8 cellular contexts compared by ENCODE assay signal in genomic region chr18:21598726-21599584, GRCh38. TPM values are rescaled to one million over a fixed set of nuclear protein-coding genes. Genes with fewer than 3 reads are reported as not detected.
DNase-seq lines count a peak whose midpoint lies in the region; ATAC-seq and TF ChIP-seq lines count a peak whose summit lies in the region.

No MANE protein-coding gene starts in this region.

- H3K27ac ChIP-seq in OCI-LY7 (ENCODE audit: low read depth, low read length, poor library complexity, severe bottlenecking) (peak overlapping the region; percentile 92), neutrophil (peak overlapping the region; percentile 95)

- peaks cover 28% of the 10 kb centered on the region for H3K4me1 ChIP-seq in OCI-LY7 (ENCODE audit: insufficient read depth, low read length, poor library complexity, severe bottlenecking)
- peaks cover 5% of the 10 kb centered on the region for H3K4me1 ChIP-seq in endocrine pancreas (ENCODE audit: control insufficient read depth, insufficient read depth, low read length)
- peaks cover 32 to 43% of the 10 kb centered on the region in 2 experiments for H3K4me1 ChIP-seq in neutrophil (ENCODE audit: control insufficient read depth in 1 of 2, insufficient read depth in 1 of 2, low read depth in 1 of 2, low read length in 1 of 2)

- peak overlapping the region; percentile 45; the same call in 1 of the 2 replicates for H2AFZ ChIP-seq in OCI-LY7 (ENCODE audit: low read length)

- H3K79me2 ChIP-seq in OCI-LY7 (ENCODE audit: insufficient read depth, low read depth, low read length): peaks cover 59% of the 10 kb centered on the region

- H3K9me3 ChIP-seq in OCI-LY7 (ENCODE audit: low read length) (peaks cover 5% of the 10 kb centered on the region; the same call in 1 of the 2 replicates), endocrine pancreas (ENCODE audit: control insufficient read depth, low read length) (no peaks in the 10 kb centered on the region), neutrophil (no peaks in the 10 kb centered on the region)

- no peak for TF ChIP-seq CTCF in OCI-LY7 (conservative IDR thresholded peaks at IDR 0.05; ENCODE audit: low read length)
- no peak for TF ChIP-seq CTCF in neutrophil (IDR thresholded peaks at IDR 0.05)

- H3K27me3 ChIP-seq in endocrine pancreas (ENCODE audit: control insufficient read depth, insufficient read depth, low read length) (no peaks in the 10 kb centered on the region), neutrophil (no peaks in the 10 kb centered on the region)

- H3K36me3 ChIP-seq in OCI-LY7 (ENCODE audit: insufficient read depth, low read length) (peaks cover 28% of the 10 kb centered on the region), endocrine pancreas (ENCODE audit: control insufficient read depth, insufficient read depth, low read length) (no peaks in the 10 kb centered on the region), neutrophil (no peaks in the 10 kb centered on the region)

- peak; percentile 26 for DNase-seq in NCI-H82 (lab: John Stamatoyannopoulos, UW)
- no peak for DNase-seq in NCI-H82 treated with DMSO at 0.1 percent for 48 hours (lab: John Stamatoyannopoulos, UW; ENCODE audit: unreplicated experiment)
- peak; percentile 67 for DNase-seq in OCI-LY7 (ENCODE audit: low spot score)

- peak overlapping the region; percentile 81 for H3K4me2 ChIP-seq in OCI-LY7 (ENCODE audit: low read length)

- H3K4me3 ChIP-seq in OCI-LY7 (ENCODE audit: low read depth, low read length, poor library complexity, severe bottlenecking) (peak overlapping the region; percentile 87), endocrine pancreas (ENCODE audit: control insufficient read depth, insufficient read depth, low read length) (peak overlapping the region; percentile 97), neutrophil (ENCODE audit: low read depth in 1 of 2, low read length in 1 of 2) (peak overlapping the region; percentile 87 to 88)

- intact Hi-C loops in OCI-LY7 (cut with micrococcal nuclease; ENCODE audit: unreplicated experiment): no loop called here

- CTCF ChIA-PET in OCI-LY7 (lab: Charles Lee; ENCODE audit: unreplicated experiment): no interaction called here

- H3K9ac ChIP-seq in endocrine pancreas (ENCODE audit: control insufficient read depth, insufficient read depth, low read length): peak overlapping the region; percentile 99

- no TSS peak for BruUV-seq in OCI-LY7 (replicated peaks; lab: Mats Ljungman, UMichigan)

- POLR2A ChIA-PET in OCI-LY7 (lab: Charles Lee): interaction anchor here (0.5 to 3.1 kb wide), 7 partner anchors 13 to 231 kb away, joined by 3 to 49 read pairs (median 3); partner anchors contain the start of genes MIB1 and SNRPD1

- H3K9me2 ChIP-seq in OCI-LY7 (ENCODE audit: insufficient read depth, low read length): no peaks in the 10 kb centered on the region

- H4K20me1 ChIP-seq in OCI-LY7 (ENCODE audit: insufficient read depth, low read length): peaks cover 10% of the 10 kb centered on the region; the same call in 1 of the 2 replicates

- ATAC-seq in GM21576 (IDR thresholded peaks at IDR 0.05; ENCODE audit: unreplicated experiment): no peak
- ATAC-seq in HG03378 (IDR thresholded peaks at IDR 0.05; ENCODE audit: unreplicated experiment): no peak
- ATAC-seq in HG03432 (IDR thresholded peaks at IDR 0.05; ENCODE audit: unreplicated experiment): no peak

RNA-seq across cellular contexts. Expression of gene ESCO1, which starts 1.5 kb away (rescaled TPM):
- 22.1 and 25.3 TPM in 2 replicates for total RNA-seq in OCI-LY7 (2014; rRNA removed; shearing (Covaris generic))
- 37.7 and 41.0 TPM in 2 replicates for total RNA-seq in OCI-LY7 (2022)

RNA-seq across cellular contexts. Expression of gene SNRPD1, which starts 13.2 kb away (rescaled TPM):
- total RNA-seq in OCI-LY7 (2014; rRNA removed; shearing (Covaris generic)): 133 and 191 TPM in 2 replicates
- 142 and 181 TPM in 2 replicates for total RNA-seq in OCI-LY7 (2022)
